ENCODE assay signal across 1 cellular context in genomic region chr6:32195902-32196681, GRCh38.
TF ChIP-seq lines count a peak whose summit lies in the region.

No MANE protein-coding gene starts in this region.

TF ChIP-seq in endothelial cell of umbilical vein, 7 proteins besides CTCF, POLR2A, EP300 and RAD21:
- TF ChIP-seq JUN (IDR thresholded peaks at IDR 0.05; ENCODE audit: borderline replicate concordance, insufficient read depth, insufficient read length, low read depth) (peak; percentile 91), POLR2AphosphoS5 (IDR thresholded peaks at IDR 0.05; ENCODE audit: insufficient read depth, low read depth, low read length) (peak; percentile 78), MYC (IDR thresholded peaks at IDR 0.05; ENCODE audit: low read depth, low read length) (no peak), EZH2 (IDR thresholded peaks at IDR 0.05; ENCODE audit: borderline replicate concordance, low read depth, low read length, severe bottlenecking) (no peak), FOS (IDR thresholded peaks at IDR 0.05; ENCODE audit: borderline replicate concordance, insufficient read depth, low read length) (peak; percentile 31), GATA2 (IDR thresholded peaks at IDR 0.05; ENCODE audit: insufficient read depth, insufficient read length, low read depth, low read length) (no peak), MAX (IDR thresholded peaks at IDR 0.05; ENCODE audit: insufficient read depth, insufficient read length) (peak; percentile 84)
